In genomic region chr17:42389902-42390301, GRCh38 we compare ENCODE assay signal across 2 cellular contexts.
TF ChIP-seq lines count a peak whose summit lies in the region.

No MANE protein-coding gene starts in this region.

TF ChIP-seq in IMR-90, 13 proteins besides CTCF, POLR2A, EP300 and RAD21 (continued from another document):
- TF ChIP-seq RFX5 (IDR thresholded peaks at IDR 0.05; ENCODE audit: low read depth, low read length) (no peak), FOS (IDR thresholded peaks at IDR 0.05; ENCODE audit: low read depth, low read length) (no peak), MAFK (IDR thresholded peaks at IDR 0.05; ENCODE audit: low read depth, low read length) (no peak), CHD1 (IDR thresholded peaks at IDR 0.05; ENCODE audit: low read depth, low read length) (no peak)
- TF ChIP-seq, protein P1, sequence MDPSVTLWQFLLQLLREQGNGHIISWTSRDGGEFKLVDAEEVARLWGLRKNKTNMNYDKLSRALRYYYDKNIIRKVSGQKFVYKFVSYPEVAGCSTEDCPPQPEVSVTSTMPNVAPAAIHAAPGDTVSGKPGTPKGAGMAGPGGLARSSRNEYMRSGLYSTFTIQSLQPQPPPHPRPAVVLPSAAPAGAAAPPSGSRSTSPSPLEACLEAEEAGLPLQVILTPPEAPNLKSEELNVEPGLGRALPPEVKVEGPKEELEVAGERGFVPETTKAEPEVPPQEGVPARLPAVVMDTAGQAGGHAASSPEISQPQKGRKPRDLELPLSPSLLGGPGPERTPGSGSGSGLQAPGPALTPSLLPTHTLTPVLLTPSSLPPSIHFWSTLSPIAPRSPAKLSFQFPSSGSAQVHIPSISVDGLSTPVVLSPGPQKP (IDR thresholded peaks at IDR 0.05; ENCODE audit: borderline replicate concordance, low read depth, low read length) = no peak

TF ChIP-seq in SK-N-SH, 30 proteins besides CTCF, POLR2A, EP300 and RAD21:
- TF ChIP-seq NRF1 (IDR thresholded peaks at IDR 0.05; ENCODE audit: low read depth, low read length) = no peak
- TF ChIP-seq USF2 (IDR thresholded peaks at IDR 0.05; ENCODE audit: borderline replicate concordance, low read depth, low read length) = no peak
- no peak for TF ChIP-seq TAF1 (IDR thresholded peaks at IDR 0.05; ENCODE audit: borderline replicate concordance, low read depth, low read length)
- TF ChIP-seq CHD2 (IDR thresholded peaks at IDR 0.05; ENCODE audit: low read length, partially characterized antibody) = no peak
- TF ChIP-seq EZH2phosphoT487 (IDR thresholded peaks at IDR 0.05; ENCODE audit: borderline replicate concordance, low read depth) = no peak
- TF ChIP-seq YY1 (IDR thresholded peaks at IDR 0.05; ENCODE audit: low read depth) = no peak
- no peak for TF ChIP-seq JUND (IDR thresholded peaks at IDR 0.05)
- TF ChIP-seq USF1 (IDR thresholded peaks at IDR 0.05; ENCODE audit: borderline replicate concordance, low read depth) = no peak
- TF ChIP-seq RXRA (IDR thresholded peaks at IDR 0.05; ENCODE audit: borderline replicate concordance, low read depth) = no peak
- TF ChIP-seq GATA2 (CRISPR knock-in tag; IDR thresholded peaks at IDR 0.05) = no peak
- TF ChIP-seq NFIC (IDR thresholded peaks at IDR 0.05; ENCODE audit: borderline replicate concordance) = no peak
- TF ChIP-seq, protein P2, sequence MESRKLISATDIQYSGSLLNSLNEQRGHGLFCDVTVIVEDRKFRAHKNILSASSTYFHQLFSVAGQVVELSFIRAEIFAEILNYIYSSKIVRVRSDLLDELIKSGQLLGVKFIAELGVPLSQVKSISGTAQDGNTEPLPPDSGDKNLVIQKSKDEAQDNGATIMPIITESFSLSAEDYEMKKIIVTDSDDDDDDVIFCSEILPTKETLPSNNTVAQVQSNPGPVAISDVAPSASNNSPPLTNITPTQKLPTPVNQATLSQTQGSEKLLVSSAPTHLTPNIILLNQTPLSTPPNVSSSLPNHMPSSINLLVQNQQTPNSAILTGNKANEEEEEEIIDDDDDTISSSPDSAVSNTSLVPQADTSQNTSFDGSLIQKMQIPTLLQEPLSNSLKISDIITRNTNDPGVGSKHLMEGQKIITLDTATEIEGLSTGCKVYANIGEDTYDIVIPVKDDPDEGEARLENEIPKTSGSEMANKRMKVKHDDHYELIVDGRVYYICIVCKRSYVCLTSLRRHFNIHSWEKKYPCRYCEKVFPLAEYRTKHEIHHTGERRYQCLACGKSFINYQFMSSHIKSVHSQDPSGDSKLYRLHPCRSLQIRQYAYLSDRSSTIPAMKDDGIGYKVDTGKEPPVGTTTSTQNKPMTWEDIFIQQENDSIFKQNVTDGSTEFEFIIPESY (IDR thresholded peaks at IDR 0.05; ENCODE audit: borderline replicate concordance, low read depth) = no peak
- no peak for TF ChIP-seq FOXJ3 (CRISPR knock-in tag; IDR thresholded peaks at IDR 0.05)
- no peak for TF ChIP-seq RFX5 (IDR thresholded peaks at IDR 0.05; ENCODE audit: low read length)
- no peak for TF ChIP-seq TCF12 (IDR thresholded peaks at IDR 0.05)
TF ChIP-seq in SK-N-SH: peak in this region for 0.
